ENCODE assay signal across 13 cellular contexts in genomic region chr12:65779091-65779642, GRCh38. TPM values are rescaled to one million over a fixed set of nuclear protein-coding genes. Genes with fewer than 3 reads are reported as not detected.
DNase-seq lines count a peak whose midpoint lies in the region; ATAC-seq and TF ChIP-seq lines count a peak whose summit lies in the region.
"Had no signal": no experiment of that assay in that cellular context is flagged by ENCODE, and none has a peak within 500 bp of the region (broad histone marks: within the 10 kb centered on the region; RNA-seq: fewer than 3 reads in every experiment).

No MANE protein-coding gene starts in this region.

- H2AFZ ChIP-seq in GM23248 (no peak overlapping the region), fibroblast of lung (ENCODE audit: low read length) (no peak overlapping the region)

- POLR2A ChIA-PET in RWPE1 (lab: Yijun Ruan, JAX; ENCODE audit: low non-redundant PET): no interaction called here

- H3K36me3 ChIP-seq in GM23248 (ENCODE audit: low read depth): no peaks in the 10 kb centered on the region
- no peaks in the 10 kb centered on the region for H3K36me3 ChIP-seq in fibroblast of lung (ENCODE audit: control insufficient read depth, insufficient read depth, low read length)
- H3K36me3 ChIP-seq: adrenal gland had no signal

- H3K4me1 ChIP-seq in GM23248 (ENCODE audit: insufficient read depth): peaks cover 16% of the 10 kb centered on the region
- peaks cover 3% of the 10 kb centered on the region for H3K4me1 ChIP-seq in fibroblast of lung (ENCODE audit: control insufficient read depth, extremely low read depth, insufficient read depth, low read length)
- H3K4me1 ChIP-seq: adrenal gland had no signal

- H3K27ac ChIP-seq in GM23248 (0 out of 2 replicates have a peak overlapping the region, but pooled peaks have one; percentile 5), RWPE1 (no peak overlapping the region), fibroblast of lung (ENCODE audit: insufficient read depth, low read length) (no peak overlapping the region)
- H3K27ac ChIP-seq: adrenal gland had no signal

- TF ChIP-seq CTCF in RWPE1 (conservative IDR thresholded peaks at IDR 0.05; ENCODE audit: low read depth) (no peak), fibroblast of lung (conservative IDR thresholded peaks at IDR 0.05 in 1 of 2, IDR thresholded peaks at IDR 0.05 in 1 of 2; ENCODE audit: low read depth in 1 of 2, low read length in 2 of 2) (no peak), neural crest cell (conservative IDR thresholded peaks at IDR 0.05) (no peak)

- H3K4me2 ChIP-seq in GM23248 (ENCODE audit: unreplicated experiment) (peak overlapping the region; percentile 72), fibroblast of lung (ENCODE audit: extremely low read depth, insufficient read depth, low read length) (no peak overlapping the region)

- CTCF ChIA-PET in RWPE1 (lab: Yijun Ruan, JAX): interaction anchor here (0.5 to 0.7 kb wide), 2 partner anchors 8 to 440 kb away, joined by 3 to 4 read pairs; no protein-coding TSS in a partner anchor

- in situ Hi-C loops in GM23248 (cut with MboI): no loop called here

- DNase-seq in GM23248: peak; percentile 29
- peak; percentile 41 for DNase-seq in RWPE1 (ENCODE audit: low spot score)
- peak; percentile 43 to 72 for DNase-seq in fibroblast of lung (ENCODE audit: low read depth in 2 of 2)
- no peak for DNase-seq in neural crest cell (ENCODE audit: low read depth, low spot score)
- DNase-seq in NCI-H1694 treated with DMSO at 0.1 percent for 48 hours (lab: John Stamatoyannopoulos, UW): no peak
- no peak for DNase-seq in NCI-H1436 treated with DMSO at 0.1 percent for 48 hours (lab: John Stamatoyannopoulos, UW)
- DNase-seq in stimulated activated CD4-positive, alpha-beta T cell treated with anti-CD3 and anti-CD28 coated beads, Interleukin-12 subunit alpha, Interleukin-12 subunit beta, amount 100 ng/mL, for 4 hours: no peak
- DNase-seq: adrenal gland; CD8-positive, alpha-beta memory T cell; NCI-H526 treated with DMSO at 0.1 percent for 48 hours had no signal

- H3K27ac Mint-ChIP-seq in neural crest cell (ENCODE audit: unreplicated experiment): peak overlapping the region; percentile 6
- H3K27ac Mint-ChIP-seq: CD8-positive, alpha-beta memory T cell; stimulated activated effector memory CD8-positive, alpha-beta T cell treated with anti-CD3 and anti-CD28 coated beads, Interleukin-12 subunit alpha, Interleukin-12 subunit beta, amount 100 ng/mL, for 72 hours; T-helper 2 cell treated with Interferon-gamma antibody and Interleukin-4, amounts not matched to agents 5 μg/mL and 100 μg/mL, for 36 hours had no signal

- no peaks in the 10 kb centered on the region for H4K20me1 ChIP-seq in GM23248 (ENCODE audit: insufficient read depth)
- no peaks in the 10 kb centered on the region for H4K20me1 ChIP-seq in fibroblast of lung (ENCODE audit: control insufficient read depth, extremely low read depth, insufficient read depth, low read length)

- no peak overlapping the region for H3K9ac ChIP-seq in GM23248
- no peak overlapping the region for H3K9ac ChIP-seq in fibroblast of lung (ENCODE audit: insufficient read depth, low read length)

- no peaks in the 10 kb centered on the region for H3K9me2 ChIP-seq in GM23248 (ENCODE audit: insufficient read depth)

- peaks cover 9% of the 10 kb centered on the region for H3K9me3 Mint-ChIP-seq in neural crest cell
- H3K9me3 Mint-ChIP-seq: stimulated activated effector memory CD8-positive, alpha-beta T cell treated with anti-CD3 and anti-CD28 coated beads, Interleukin-12 subunit alpha, Interleukin-12 subunit beta, amount 100 ng/mL, for 72 hours; T-helper 2 cell treated with Interferon-gamma antibody and Interleukin-4, amounts not matched to agents 5 μg/mL and 100 μg/mL, for 36 hours had no signal

- H3K9me3 ChIP-seq in GM23248 (ENCODE audit: low read depth) (no peaks in the 10 kb centered on the region), fibroblast of lung (ENCODE audit: control insufficient read depth, insufficient read depth, low read depth, low read length) (no peaks in the 10 kb centered on the region)
- H3K9me3 ChIP-seq: adrenal gland had no signal

- ATAC-seq in HG03378 (IDR thresholded peaks at IDR 0.05; ENCODE audit: unreplicated experiment): no peak
- ATAC-seq: stimulated activated effector memory CD8-positive, alpha-beta T cell treated with anti-CD3 and anti-CD28 coated beads, Interleukin-12 subunit alpha, Interleukin-12 subunit beta, amount 100 ng/mL, for 72 hours had no signal

- no peaks in the 10 kb centered on the region for H3K36me3 Mint-ChIP-seq in neural crest cell (ENCODE audit: low read depth)
- H3K36me3 Mint-ChIP-seq: CD8-positive, alpha-beta memory T cell; stimulated activated effector memory CD8-positive, alpha-beta T cell treated with anti-CD3 and anti-CD28 coated beads, Interleukin-12 subunit alpha, Interleukin-12 subunit beta, amount 100 ng/mL, for 72 hours had no signal

- H3K4me3 ChIP-seq in GM23248 (0 out of 2 replicates have a peak overlapping the region, but pooled peaks have one; percentile 29), fibroblast of lung (replicated peaks in 1 of 4; ENCODE audit: control extremely low read depth in 1 of 4, insufficient read depth in 1 of 4, low read depth in 3 of 4, low read length in 4 of 4) (no peak overlapping the region)
- H3K4me3 ChIP-seq: adrenal gland had no signal

- H3K79me2 ChIP-seq in GM23248 (ENCODE audit: insufficient read depth) (no peaks in the 10 kb centered on the region), fibroblast of lung (ENCODE audit: control insufficient read depth, insufficient read depth, low read length) (no peaks in the 10 kb centered on the region)

- peaks cover 19% of the 10 kb centered on the region for H3F3A ChIP-seq in GM23248 (ENCODE audit: insufficient read depth)

- H3K27me3 ChIP-seq in GM23248 (replicated peaks; ENCODE audit: insufficient read depth): no peaks in the 10 kb centered on the region
- no peaks in the 10 kb centered on the region for H3K27me3 ChIP-seq in fibroblast of lung (ENCODE audit: control insufficient read depth, insufficient read depth, low read length)

- H3K4me1 Mint-ChIP-seq in neural crest cell: peaks cover 9% of the 10 kb centered on the region
- H3K4me1 Mint-ChIP-seq: CD8-positive, alpha-beta memory T cell; stimulated activated effector memory CD8-positive, alpha-beta T cell treated with anti-CD3 and anti-CD28 coated beads, Interleukin-12 subunit alpha, Interleukin-12 subunit beta, amount 100 ng/mL, for 72 hours had no signal

- H3K27me3 Mint-ChIP-seq in neural crest cell (ENCODE audit: low read depth): no peaks in the 10 kb centered on the region

- H3K4me3 Mint-ChIP-seq in neural crest cell: no peak overlapping the region
- H3K4me3 Mint-ChIP-seq: CD8-positive, alpha-beta memory T cell; stimulated activated effector memory CD8-positive, alpha-beta T cell treated with anti-CD3 and anti-CD28 coated beads, Interleukin-12 subunit alpha, Interleukin-12 subunit beta, amount 100 ng/mL, for 72 hours; T-helper 2 cell treated with Interferon-gamma antibody and Interleukin-4, amounts not matched to agents 5 μg/mL and 100 μg/mL, for 36 hours had no signal

RNA-seq across cellular contexts. Expression of gene HMGA2, which starts 45.1 kb away (rescaled TPM):
- total RNA-seq in GM23248 (2014; rRNA removed; shearing (Covaris generic)): 16.6 and 26.7 TPM in 2 replicates
- 6.4 and 7.8 TPM in 2 replicates for polyA plus RNA-seq in GM23248 (2016; fragmentation: Nextera tagmentation; extraction: Ambion mirVana)
- total RNA-seq in fibroblast of lung: 4.4 and 7.3 TPM in 2 replicates
- polyA plus RNA-seq in fibroblast of lung: 8.2 and 15.9 TPM in 2 replicates
- 7.0 and 15.7 TPM in 2 replicates for polyA plus RNA-seq in fibroblast of lung (2012)
- 6.4 and 9.3 TPM in 2 replicates for polyA minus RNA-seq in fibroblast of lung (ENCODE audit: low replicate concordance)
- 195 and 200 TPM in 2 replicates for total RNA-seq in neural crest cell
- total RNA-seq: CD8-positive, alpha-beta memory T cell had no signal
- polyA plus RNA-seq: CD8-positive, alpha-beta memory T cell had no signal

Comparison
In these comparisons a context has a peak if more than half of its experiments do, and no peak if none do; other contexts are left out.
1. DNase-seq: peak in GM23248 (single experiment), RWPE1 (single experiment) and fibroblast of lung (2 of 2); none in neural crest cell (single experiment), NCI-H1694 treated with DMSO at 0.1 percent for 48 hours (single experiment), NCI-H1436 treated with DMSO at 0.1 percent for 48 hours (single experiment) and stimulated activated CD4-positive, alpha-beta T cell treated with anti-CD3 and anti-CD28 coated beads, Interleukin-12 subunit alpha, Interleukin-12 subunit beta, amount 100 ng/mL, for 4 hours (single experiment).